ENCODE assay signal across 8 cellular contexts in the genomic region with DNA sequence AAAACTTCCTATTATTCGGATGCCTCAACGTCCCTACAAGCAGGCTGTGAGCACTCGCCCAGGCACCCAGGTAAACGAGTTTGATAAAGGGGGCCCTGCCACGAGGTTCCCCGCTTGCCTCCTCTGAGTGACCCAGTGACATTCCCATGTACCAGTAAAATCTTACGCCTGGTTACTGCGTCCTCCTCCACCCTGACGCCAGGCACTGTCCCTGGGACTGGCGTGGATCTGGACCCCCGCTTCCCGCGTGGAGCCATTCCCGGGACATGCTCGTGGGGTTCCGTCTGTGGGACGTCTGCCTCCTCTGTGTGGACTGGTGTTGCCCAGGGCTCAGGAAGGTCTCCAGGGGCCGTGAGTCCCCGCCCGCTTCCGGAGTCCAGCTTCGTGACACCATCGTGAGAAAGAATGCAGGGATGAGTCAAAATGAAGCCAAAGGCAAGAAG. TPM values are rescaled to one million over a fixed set of nuclear protein-coding genes. Genes with fewer than 3 reads are reported as not detected.
DNase-seq lines count a peak whose midpoint lies in the region; ATAC-seq, FAIRE-seq and TF ChIP-seq lines count a peak whose summit lies in the region.

No MANE protein-coding gene starts in this region.

- peak overlapping the region; percentile 79 for H2AFZ ChIP-seq in astrocyte (ENCODE audit: low read depth, low read length)

- peaks cover 7% of the 10 kb centered on the region for H3K36me3 ChIP-seq in astrocyte (ENCODE audit: insufficient read depth, low read length)

- H4K20me1 ChIP-seq in astrocyte (ENCODE audit: insufficient read depth, low read length): peaks cover 9% of the 10 kb centered on the region

- H3K9ac ChIP-seq in astrocyte (ENCODE audit: low read length): peak overlapping the region; percentile 82

- H3K4me3 Mint-ChIP-seq in Calu3 (ENCODE audit: low read depth, unreplicated experiment) (peak overlapping the region; percentile 97), astrocyte (ENCODE audit: unreplicated experiment) (peak overlapping the region; percentile 99), immature natural killer cell (peak overlapping the region; percentile 94 to 98 (median 97))

- intact Hi-C loops in Calu3 (cut with micrococcal nuclease; ENCODE audit: unreplicated experiment): no loop called here

- H3K4me2 ChIP-seq in astrocyte (ENCODE audit: low read length): peak overlapping the region; percentile 89

- H3K36me3 Mint-ChIP-seq in Calu3 (ENCODE audit: insufficient read depth, unreplicated experiment): peaks cover 37% of the 10 kb centered on the region
- H3K36me3 Mint-ChIP-seq in astrocyte (ENCODE audit: low read depth, unreplicated experiment): peaks cover 26% of the 10 kb centered on the region
- peaks cover 25 to 38% (median 26%) of the 10 kb centered on the region in 3 donors for H3K36me3 Mint-ChIP-seq in immature natural killer cell

- peaks cover 29% of the 10 kb centered on the region for H3K9me3 ChIP-seq in astrocyte (ENCODE audit: insufficient read depth, low read depth, low read length)

- TF ChIP-seq CTCF in Calu3 (IDR thresholded peaks at IDR 0.05; ENCODE audit: unreplicated experiment): no peak
- no peak for TF ChIP-seq CTCF in astrocyte (IDR thresholded peaks at IDR 0.05; ENCODE audit: insufficient read depth, low read depth, low read length)

- CTCF ChIA-PET in Calu3 (lab: Charles Lee): no interaction called here

- H3K9me3 Mint-ChIP-seq in Calu3 (ENCODE audit: low read depth, unreplicated experiment) (peaks cover 27% of the 10 kb centered on the region), astrocyte (ENCODE audit: unreplicated experiment) (peaks cover 43% of the 10 kb centered on the region), immature natural killer cell (peaks cover 20 to 53% (median 42%) of the 10 kb centered on the region in 6 donors)

- no TSS peak for BruUV-seq in Calu3 (replicated peaks; lab: Mats Ljungman, UMichigan)

- no peaks in the 10 kb centered on the region for H3K27me3 ChIP-seq in astrocyte (ENCODE audit: insufficient read depth, low read length)

- no peak for FAIRE-seq in astrocyte (lab: Jason Lieb, UNC)

- no peaks in the 10 kb centered on the region for H3K27me3 Mint-ChIP-seq in Calu3 (ENCODE audit: unreplicated experiment)
- no peaks in the 10 kb centered on the region for H3K27me3 Mint-ChIP-seq in astrocyte (ENCODE audit: low read depth, unreplicated experiment)
- peaks cover 5 to 14% (median 7%) of the 10 kb centered on the region in 3 donors for H3K27me3 Mint-ChIP-seq in immature natural killer cell (ENCODE audit: low read depth in 3 of 3)

- peak; percentile 10 for ATAC-seq in HG03196 (IDR thresholded peaks at IDR 0.05; ENCODE audit: unreplicated experiment)

- H3K79me2 ChIP-seq in astrocyte (ENCODE audit: insufficient read depth, low read length): peaks cover 22% of the 10 kb centered on the region

- H3K27ac Mint-ChIP-seq in Calu3 (ENCODE audit: unreplicated experiment): peak overlapping the region; percentile 93
- peak overlapping the region; percentile 62 for H3K27ac Mint-ChIP-seq in astrocyte (ENCODE audit: unreplicated experiment)
- H3K27ac Mint-ChIP-seq in immature natural killer cell: peak overlapping the region; percentile 85 to 93 (median 90)

- H3K27ac ChIP-seq in astrocyte (ENCODE audit: low read depth, low read length): peak overlapping the region; percentile 62

- DNase-seq in Calu3: no peak
- DNase-seq in astrocyte (ENCODE audit: low read depth): peak; percentile 60
- DNase-seq in immature natural killer cell: no peak
- DNase-seq in stromal cell of bone marrow (ENCODE audit: low read depth): peak; percentile 45
- no peak for DNase-seq in hippocampal formation (lab: John Stamatoyannopoulos, UW)
- no peak for DNase-seq in cerebellar cortex (ENCODE audit: low spot score)
- no peak for DNase-seq in NCI-H774 (lab: John Stamatoyannopoulos, UW)

- H3K4me1 Mint-ChIP-seq in Calu3 (ENCODE audit: low read depth, unreplicated experiment) (peaks cover 11% of the 10 kb centered on the region), astrocyte (ENCODE audit: low read depth, unreplicated experiment) (peaks cover 9% of the 10 kb centered on the region), immature natural killer cell (peaks cover 34 to 41% of the 10 kb centered on the region in 2 donors)

- peaks cover 7% of the 10 kb centered on the region for H3K4me1 ChIP-seq in astrocyte (ENCODE audit: insufficient read depth, low read length)

- peak overlapping the region; percentile 80 for H3K4me3 ChIP-seq in astrocyte (ENCODE audit: insufficient read depth, low read depth, low read length)

RNA-seq across cellular contexts. Expression of gene ZNF550, which starts 0.4 kb away (rescaled TPM):
- total RNA-seq in Calu3 (2022): 18.6 and 22.4 TPM in 2 replicates
- 13.4 and 13.5 TPM in 2 replicates for total RNA-seq in astrocyte
- polyA plus RNA-seq in immature natural killer cell: 1 to 10 TPM; 1.5 to 7.9 (median 5.3) TPM

RNA-seq across cellular contexts. Expression of gene ZNF416, which starts 18.6 kb away (rescaled TPM):
- total RNA-seq in Calu3 (2022) (6.1 and 6.6 TPM in 2 replicates), astrocyte (9.3 and 9.7 TPM in 2 replicates)
- polyA plus RNA-seq in immature natural killer cell: 1 to 10 TPM; 3.2 to 6.2 (median 4.1) TPM

RNA-seq across cellular contexts. Expression of gene ZIK1, which starts 23.9 kb away (rescaled TPM):
- total RNA-seq in Calu3 (2022) (not detected in 2 replicates), astrocyte (8.7 and 8.9 TPM in 2 replicates)
- polyA plus RNA-seq in immature natural killer cell: 1 to 10 TPM; 4.0 to 8.9 (median 5.5) TPM

RNA-seq across cellular contexts. Expression of gene ZNF549, which starts 32.9 kb away (rescaled TPM):
- total RNA-seq in Calu3 (2022) (6.4 and 7.1 TPM in 2 replicates), astrocyte (6.7 and 7.3 TPM in 2 replicates)
- 1 to 10 TPM; 3.1 to 7.1 (median 6.9) TPM for polyA plus RNA-seq in immature natural killer cell

RNA-seq across cellular contexts. Expression of gene ZNF530, which starts 39.6 kb away (rescaled TPM):
- 8.2 and 10.4 TPM in 2 replicates for total RNA-seq in Calu3 (2022)
- total RNA-seq in astrocyte: 3.5 and 4.7 TPM in 2 replicates
- 1 to 10 TPM; 2.9 to 8.0 (median 5.2) TPM for polyA plus RNA-seq in immature natural killer cell

Comparison
In these comparisons a context has a peak if more than half of its experiments do, and no peak if none do; other contexts are left out.
1. DNase-seq: peak in astrocyte (single experiment) and stromal cell of bone marrow (single experiment); none in Calu3 (single experiment), immature natural killer cell (0 of 3), hippocampal formation (0 of 2), cerebellar cortex (single experiment) and NCI-H774 (single experiment).
2. Peak in every context shown above with its lines, with median percentiles within 50 percentile points of each other: H3K27ac Mint-ChIP-seq and H3K4me3 Mint-ChIP-seq.